In the genomic region with DNA sequence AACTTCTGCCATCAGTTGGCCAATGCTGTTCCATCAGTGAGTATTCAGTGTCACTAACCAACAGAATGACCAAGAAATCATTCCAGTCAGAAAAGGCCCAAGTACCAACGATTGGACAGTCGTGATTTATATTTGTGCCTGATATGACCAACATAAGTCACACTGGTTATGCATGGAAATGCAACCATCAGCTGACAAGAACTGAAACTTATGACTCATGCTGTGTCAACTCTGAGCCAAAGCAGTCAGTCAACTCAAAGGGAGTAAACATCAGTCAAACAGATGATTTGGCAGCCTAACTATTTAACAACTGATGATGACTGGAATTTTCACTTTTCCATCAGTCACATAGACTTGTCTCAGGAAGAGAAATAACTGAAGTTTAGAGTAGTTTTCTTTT, we compare ENCODE assay signal across 8 cellular contexts.
DNase-seq lines count a peak whose midpoint lies in the region; ATAC-seq, FAIRE-seq and TF ChIP-seq lines count a peak whose summit lies in the region.

No MANE protein-coding gene starts in this region.

- no peak overlapping the region for H3K23ac ChIP-seq in H1 (ENCODE audit: insufficient read length)

- H3K36me3 ChIP-seq in H1 (ENCODE audit: control insufficient read depth in 2 of 4, insufficient read depth in 4 of 4, low read length in 3 of 4): no peaks in the 10 kb centered on the region
- no peaks in the 10 kb centered on the region for H3K36me3 ChIP-seq in upper lobe of right lung

- no peaks in the 10 kb centered on the region for H4K20me1 ChIP-seq in H1 (replicated peaks in 1 of 2; ENCODE audit: control insufficient read depth in 1 of 2, insufficient read depth in 2 of 2, low read length in 2 of 2)

- H3K56ac ChIP-seq in H1 (replicated peaks; ENCODE audit: insufficient read length, low read depth, low read length): no peak overlapping the region

- H3K23me2 ChIP-seq in H1 (ENCODE audit: low read depth, low read length): no peaks in the 10 kb centered on the region

- WGBS in H1 (ENCODE audit: extremely low coverage in 1 of 2, insufficient coverage in 1 of 2, insufficient read length in 1 of 2, insufficient replicate concordance in 2 of 2, low coverage in 1 of 2, low lambda C conversion rate in 2 of 2, missing lambda C conversion rate in 1 of 2), 2 experiments: 75% methylated on average over 2 of the region's 2 CpGs; no CpG with 5 or more reads in 1 of the 2 experiments
- 39% methylated on average over 2 of the region's 2 CpGs for WGBS in right cardiac atrium

- no peak overlapping the region for H3K9ac ChIP-seq in H1 (replicated peaks in 1 of 4; ENCODE audit: extremely low read depth in 1 of 4, low read depth in 3 of 4, low read length in 3 of 4)

- ATAC-seq in GM21423 (IDR thresholded peaks at IDR 0.05; ENCODE audit: unreplicated experiment): peak; percentile 94
- peak; percentile 88 for ATAC-seq in upper lobe of right lung
- no peak for ATAC-seq in right cardiac atrium

- H3K4ac ChIP-seq in H1 (replicated peaks; ENCODE audit: insufficient read length, low read depth, low read length): no peak overlapping the region

- no peak for TF ChIP-seq CTCF in GM13977 (IDR thresholded peaks at IDR 0.05; ENCODE audit: extremely low read depth, insufficient read depth, missing control alignments)
- TF ChIP-seq CTCF in H1 (IDR thresholded peaks at IDR 0.05; ENCODE audit: control extremely low read depth in 1 of 3, insufficient read depth in 1 of 3, low read depth in 1 of 3, low read length in 3 of 3): no peak
- TF ChIP-seq CTCF in upper lobe of right lung (IDR thresholded peaks at IDR 0.05): no peak

- intact Hi-C loops in upper lobe of right lung (cut with DNase I) (no loop called here), right cardiac atrium (cut with DNase I) (no loop called here)

- H3K4me1 ChIP-seq in H1 (replicated peaks in 1 of 4; ENCODE audit: control insufficient read depth in 3 of 4, insufficient read depth in 4 of 4, low read length in 3 of 4) (no peaks in the 10 kb centered on the region), upper lobe of right lung (no peaks in the 10 kb centered on the region), right cardiac atrium (ENCODE audit: control insufficient read depth, insufficient read depth, low read length) (no peaks in the 10 kb centered on the region)

- no peak overlapping the region for H2BK15ac ChIP-seq in H1 (ENCODE audit: low read length)

- H3K9me3 ChIP-seq in H1 (ENCODE audit: insufficient read depth in 2 of 2, low read depth in 1 of 2, low read length in 1 of 2) (no peaks in the 10 kb centered on the region), upper lobe of right lung (no peaks in the 10 kb centered on the region), right cardiac atrium (ENCODE audit: control insufficient read depth, low read length) (no peaks in the 10 kb centered on the region)

- H2AK5ac ChIP-seq in H1 (ENCODE audit: low read depth, low read length): no peak overlapping the region

- H2BK20ac ChIP-seq in H1 (ENCODE audit: low read length): no peak overlapping the region

- H3K79me1 ChIP-seq in H1 (ENCODE audit: low read depth, low read length): no peaks in the 10 kb centered on the region

- no peak overlapping the region for H4K8ac ChIP-seq in H1 (ENCODE audit: extremely low read depth, insufficient read depth, low read length)

- H4K91ac ChIP-seq in H1 (replicated peaks; ENCODE audit: insufficient read length, low read length): no peak overlapping the region

- no peak for FAIRE-seq in H1 (lab: Jason Lieb, UNC)

- no peak overlapping the region for H2BK12ac ChIP-seq in H1 (ENCODE audit: low read depth, low read length)

- H3K4me3 ChIP-seq in H1 (ENCODE audit: extremely low read depth in 1 of 4, insufficient read depth in 2 of 4, low read depth in 3 of 4, low read length in 4 of 4) (no peak overlapping the region), upper lobe of right lung (no peak overlapping the region), right cardiac atrium (ENCODE audit: low read length) (no peak overlapping the region)

- no peak for TF ChIP-seq EP300 in H1 (IDR thresholded peaks at IDR 0.05; ENCODE audit: borderline replicate concordance in 1 of 2, low read depth in 2 of 2, low read length in 2 of 2)

- H2AFZ ChIP-seq in H1 (ENCODE audit: low read length): 0 out of 2 replicates have a peak overlapping the region, but pooled peaks have one; percentile 5

- in situ Hi-C loops in GM13977 (cut with MboI; ENCODE audit: low pct_unique_long_range_greater_than_20kb, low sequenced_read_pairs, unreplicated experiment): no loop called here

- CTCF ChIA-PET in H1 (lab: Charles Lee; ENCODE audit: partially characterized antibody): interaction anchor here (0.8 to 1.8 kb wide), 2 partner anchors 9 to 71 kb away, joined by 4 read pairs; no protein-coding TSS in a partner anchor

- H3K27me3 ChIP-seq in H1 (replicated peaks in 1 of 4; ENCODE audit: control insufficient read depth in 3 of 4, extremely low read depth in 1 of 4, insufficient read depth in 3 of 4, low read length in 3 of 4) (no peaks in the 10 kb centered on the region), upper lobe of right lung (no peaks in the 10 kb centered on the region), right cardiac atrium (ENCODE audit: control insufficient read depth, insufficient read depth) (no peaks in the 10 kb centered on the region)

- H3K79me2 ChIP-seq in H1 (ENCODE audit: control insufficient read depth in 1 of 2, insufficient read depth in 2 of 2, low read length in 2 of 2): no peaks in the 10 kb centered on the region

- no peak overlapping the region for H3K27ac ChIP-seq in H1 (ENCODE audit: low read depth, low read length)
- H3K27ac ChIP-seq in upper lobe of right lung: no peak overlapping the region
- H3K27ac ChIP-seq in right cardiac atrium (ENCODE audit: low read length): no peak overlapping the region

- no peak overlapping the region for H3K4me2 ChIP-seq in H1 (ENCODE audit: insufficient read depth in 1 of 2, low read depth in 2 of 2, low read length in 2 of 2)

- no peak overlapping the region for H4K5ac ChIP-seq in H1 (ENCODE audit: insufficient read length, low read depth, low read length)

- H2BK5ac ChIP-seq in H1 (ENCODE audit: low read depth, low read length): no peak overlapping the region

- POLR2A ChIA-PET in H1 (lab: Charles Lee; ENCODE audit: partially characterized antibody): no interaction called here

- H3K18ac ChIP-seq in H1 (ENCODE audit: extremely low read depth, low read length): no peak overlapping the region

- TF ChIP-seq POLR2A in H1 (IDR thresholded peaks at IDR 0.05; ENCODE audit: control extremely low read depth in 1 of 2, low read depth in 2 of 2, low read length in 2 of 2): no peak

- H2BK120ac ChIP-seq in H1 (replicated peaks; ENCODE audit: low read depth, low read length): no peak overlapping the region

- no peak for TF ChIP-seq RAD21 in H1 (IDR thresholded peaks at IDR 0.05 in 1 of 2, conservative IDR thresholded peaks at IDR 0.05 in 1 of 2; ENCODE audit: low read depth in 2 of 2, low read length in 2 of 2)

- DNase-seq in GM13977 (ENCODE audit: low spot score) (peak; percentile 37), HS-27A (ENCODE audit: low read depth) (peak; percentile 26), H1 (ENCODE audit: low read depth in 1 of 2, low spot score in 2 of 2) (no peak), upper lobe of right lung (no peak), NCI-H187 (lab: John Stamatoyannopoulos, UW) (no peak), right cardiac atrium (no peak)
- DNase-seq in effector CD4-positive, alpha-beta T cell: no peak

- no peak overlapping the region for H3K14ac ChIP-seq in H1 (ENCODE audit: insufficient read length)

TF ChIP-seq in H1, 55 proteins besides CTCF, POLR2A, EP300 and RAD21:
- TF ChIP-seq JUN (IDR thresholded peaks at IDR 0.05; ENCODE audit: low read depth, low read length): no peak

Comparison
In these comparisons a context has a peak if more than half of its experiments do, and no peak if none do; other contexts are left out.
1. DNase-seq: peak in GM13977 (single experiment) and HS-27A (single experiment); none in H1 (0 of 2), upper lobe of right lung (single experiment), NCI-H187 (0 of 2), effector CD4-positive, alpha-beta T cell (single experiment) and right cardiac atrium (0 of 3).
2. ATAC-seq: peak in GM21423 (single experiment) and upper lobe of right lung (single experiment); none in right cardiac atrium (0 of 2).